In the genomic region with DNA sequence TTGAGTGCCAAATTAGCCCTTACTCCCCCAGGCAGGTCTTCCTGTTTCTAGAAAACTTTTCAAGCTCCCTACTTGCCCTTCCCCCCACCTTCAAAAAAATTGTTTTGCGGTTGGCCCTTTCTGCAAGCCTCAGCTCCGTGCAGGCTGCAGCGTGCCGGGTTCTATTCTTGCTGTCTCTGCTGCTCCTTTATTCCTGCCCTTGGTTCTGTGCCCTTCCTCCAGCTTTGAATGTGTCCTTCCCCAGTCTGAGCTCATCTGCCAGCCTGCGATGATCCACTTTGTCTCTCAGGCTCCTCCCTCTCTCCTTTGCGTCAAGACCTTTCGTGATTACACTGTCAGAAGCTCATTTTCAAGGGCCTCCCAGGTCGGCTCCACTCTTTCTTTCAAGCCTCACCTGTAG, we compare ENCODE assay signal across 10 cellular contexts.
DNase-seq lines count a peak whose midpoint lies in the region; ATAC-seq and TF ChIP-seq lines count a peak whose summit lies in the region.
"Had no signal": no experiment of that assay in that cellular context is flagged by ENCODE, and none has a peak within 500 bp of the region (broad histone marks: within the 10 kb centered on the region; RNA-seq: fewer than 3 reads in every experiment).

No MANE protein-coding gene starts in this region.

- H3K4me3 ChIP-seq in AG10803 (ENCODE audit: low read length), result no peak overlapping the region
- H3K4me3 ChIP-seq: SK-N-MC, upper lobe of left lung had no signal

- ATAC-seq in HG03571 (IDR thresholded peaks at IDR 0.05; ENCODE audit: unreplicated experiment), result no peak

- no peak for TF ChIP-seq CTCF in AG10803 (conservative IDR thresholded peaks at IDR 0.05; ENCODE audit: low read length)

- peak; percentile 31 for DNase-seq in AG10803 (ENCODE audit: low read depth)
- peak; percentile 17 for DNase-seq in NCI-H2029 treated with DMSO at 0.1 percent for 48 hours (lab: John Stamatoyannopoulos, UW)
- DNase-seq in activated CD8-positive, alpha-beta memory T cell treated with anti-CD3 and anti-CD28 coated beads, Interleukin-2, amount 50 U/mL, for 4 hours, result peak; percentile 50
- DNase-seq in left kidney (ENCODE audit: low read depth, low spot score), result peak; percentile 71
- no peak for DNase-seq in NK-92 treated with Interleukin-12 subunit alpha and Interleukin-12 subunit beta, amount 100 ng/mL, for 24 hours (lab: John Stamatoyannopoulos, UW)
- no peak for DNase-seq in dermis blood vessel endothelial cell
- DNase-seq in HT-29 (ENCODE audit: low spot score), result no peak
- DNase-seq: upper lobe of left lung had no signal

Comparison
In these comparisons a context has a peak if more than half of its experiments do, and no peak if none do; other contexts are left out.
1. DNase-seq: peak in AG10803 (single experiment), NCI-H2029 treated with DMSO at 0.1 percent for 48 hours (single experiment), activated CD8-positive, alpha-beta memory T cell treated with anti-CD3 and anti-CD28 coated beads, Interleukin-2, amount 50 U/mL, for 4 hours (single experiment) and left kidney (single experiment); none in NK-92 treated with Interleukin-12 subunit alpha and Interleukin-12 subunit beta, amount 100 ng/mL, for 24 hours (single experiment), dermis blood vessel endothelial cell (single experiment) and HT-29 (single experiment).